Comparison of ENCODE assay signal across 8 cellular contexts in genomic region chr1:204989266-204990058, GRCh38. TPM values are rescaled to one million over a fixed set of nuclear protein-coding genes. Genes with fewer than 3 reads are reported as not detected.
DNase-seq lines count a peak whose midpoint lies in the region; ATAC-seq, FAIRE-seq and TF ChIP-seq lines count a peak whose summit lies in the region.

No MANE protein-coding gene starts in this region.

- H2AFZ ChIP-seq in smooth muscle cell (ENCODE audit: low read depth) = no peak overlapping the region

- H3F3A ChIP-seq in smooth muscle cell (ENCODE audit: low read depth) = no peaks in the 10 kb centered on the region

- DNase-seq in 8988T (peak; percentile 97), NCI-H2029 treated with DMSO at 0.1 percent for 48 hours (lab: John Stamatoyannopoulos, UW) (peak; percentile 41), T47D (ENCODE audit: low read depth in 1 of 2, low spot score in 1 of 2) (peak; percentile 84 to 97), iPS DF 6.9 (ENCODE audit: low read depth, low spot score) (peak; percentile 77), smooth muscle cell (lab: John Stamatoyannopoulos, UW; ENCODE audit: unreplicated experiment) (peak; percentile 26)
- no peak for DNase-seq in NK-92 treated with Interleukin-12 subunit alpha and Interleukin-12 subunit beta, amount 100 ng/mL, for 24 hours (lab: John Stamatoyannopoulos, UW)

- WGBS in iPS DF 6.9 (ENCODE audit: insufficient coverage, insufficient read length) = no CpG with 5 or more reads among the region's 16 CpGs
- WGBS in smooth muscle cell (ENCODE audit: low lambda C conversion rate) = 54% methylated on average over 15 of the region's 16 CpGs

- in situ Hi-C loops in T47D (cut with HindIII; ENCODE audit: low pct_unique_long_range_greater_than_20kb, low sequenced_read_pairs) = no loop called here

- peak; percentile 95 for TF ChIP-seq CTCF in smooth muscle cell (IDR thresholded peaks at IDR 0.05; ENCODE audit: borderline replicate concordance, insufficient read depth, poor library complexity, severe bottlenecking)

- H3K27me3 ChIP-seq in iPS DF 6.9 (ENCODE audit: control insufficient read depth, insufficient read depth, low read length) = no peaks in the 10 kb centered on the region
- H3K27me3 ChIP-seq in smooth muscle cell (ENCODE audit: low read depth) = peaks cover 23% of the 10 kb centered on the region

- H3K4me1 ChIP-seq in iPS DF 6.9 (ENCODE audit: control insufficient read depth, insufficient read depth, low read length) (peaks cover 17% of the 10 kb centered on the region), smooth muscle cell (ENCODE audit: low read depth) (peaks cover 37% of the 10 kb centered on the region)

- no peaks in the 10 kb centered on the region for H3K9me3 ChIP-seq in iPS DF 6.9 (ENCODE audit: control insufficient read depth, insufficient read depth, low read length)
- H3K9me3 ChIP-seq in smooth muscle cell (replicated peaks; ENCODE audit: low read depth) = no peaks in the 10 kb centered on the region

- peak; percentile 33 for FAIRE-seq in TTC549 (lab: Jason Lieb, UNC)

- no peaks in the 10 kb centered on the region for H3K36me3 ChIP-seq in iPS DF 6.9 (ENCODE audit: control insufficient read depth, insufficient read depth, low read length)
- H3K36me3 ChIP-seq in smooth muscle cell (ENCODE audit: low read depth) = no peaks in the 10 kb centered on the region

- H3K27ac ChIP-seq in iPS DF 6.9 (ENCODE audit: low read length) (no peak overlapping the region), smooth muscle cell (ENCODE audit: low read depth) (no peak overlapping the region)

- H3K9ac ChIP-seq in smooth muscle cell (ENCODE audit: low read depth) = no peak overlapping the region

- no peaks in the 10 kb centered on the region for H3K79me2 ChIP-seq in smooth muscle cell (ENCODE audit: low read depth)

- ATAC-seq in GM18511 (IDR thresholded peaks at IDR 0.05; ENCODE audit: unreplicated experiment) = peak; percentile 54

- H3K4me2 ChIP-seq in smooth muscle cell = no peak overlapping the region

- no peaks in the 10 kb centered on the region for H4K20me1 ChIP-seq in smooth muscle cell (ENCODE audit: low read depth)

- H3K4me3 ChIP-seq in iPS DF 6.9 (ENCODE audit: low read length) (no peak overlapping the region), smooth muscle cell (no peak overlapping the region)

RNA-seq across cellular contexts. Expression of gene CNTN2, which starts 53.5 kb away (rescaled TPM):
- total RNA-seq in smooth muscle cell = not detected in 2 replicates
- polyA plus RNA-seq in smooth muscle cell = 0.53 TPM in 1 of 2 replicates, not detected in the other
